In the genomic region with DNA sequence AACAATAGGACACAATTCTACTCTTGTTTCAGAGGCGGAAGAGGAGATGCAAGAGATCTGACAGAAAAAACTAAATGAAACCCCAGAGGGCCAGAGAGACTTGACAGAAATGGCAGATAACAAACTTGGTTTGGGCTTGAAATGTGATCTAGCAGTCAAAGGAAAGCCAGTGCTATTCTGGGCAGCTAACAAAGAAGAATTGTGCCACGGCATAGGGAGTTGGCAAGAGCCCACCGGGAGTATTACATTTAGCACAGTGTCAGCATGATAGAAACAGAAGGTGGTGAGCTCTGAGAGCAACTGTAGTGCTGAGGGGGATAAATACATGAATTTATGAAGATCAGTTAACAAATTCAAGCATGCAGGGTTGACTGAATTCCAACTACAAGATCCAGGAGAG, we compare ENCODE assay signal across 13 cellular contexts.
DNase-seq lines count a peak whose midpoint lies in the region; ATAC-seq and TF ChIP-seq lines count a peak whose summit lies in the region.
"Had no signal": no experiment of that assay in that cellular context is flagged by ENCODE, and none has a peak within 500 bp of the region (broad histone marks: within the 10 kb centered on the region; RNA-seq: fewer than 3 reads in every experiment).

No MANE protein-coding gene starts in this region.

- peak; percentile 54 for DNase-seq in NCI-H446 treated with DMSO at 0.1 percent for 48 hours (lab: John Stamatoyannopoulos, UW)
- no peak for DNase-seq in chondrocyte (ENCODE audit: low spot score)
- DNase-seq in hypothalamus (lab: John Stamatoyannopoulos, UW) = peak in 32 of 51 donors; percentile 7 to 65 (median 31)
- peak in 41 of 49 donors; percentile 3 to 76 (median 46) for DNase-seq in substantia nigra (lab: John Stamatoyannopoulos, UW)
- no peak for DNase-seq in neuronal stem cell (ENCODE audit: low spot score)
- no peak for DNase-seq in lower lobe of right lung
- DNase-seq: activated CD4-positive, CD25-positive, alpha-beta regulatory T cell treated with anti-CD3 and anti-CD28 coated beads, Interleukin-2, amount 50 U/mL, for 72 hours; activated T-cell treated with anti-CD3 and anti-CD28 coated beads, Interleukin-2, amount 50 U/mL, for 4 hours; brain microvascular endothelial cell; PC-3; T-cell had no signal

- H2AFZ ChIP-seq in neuronal stem cell (ENCODE audit: low read length) = no peak overlapping the region

- no peak overlapping the region for H3K18ac ChIP-seq in neuronal stem cell (ENCODE audit: low read length)

- no peak overlapping the region for H2BK15ac ChIP-seq in neuronal stem cell (ENCODE audit: low read length)

- H3K4me2 ChIP-seq in neuronal stem cell (ENCODE audit: insufficient read depth, low read length, poor library complexity, severe bottlenecking) = no peak overlapping the region

- H3K4me1 ChIP-seq in neuronal stem cell (ENCODE audit: control insufficient read depth in 2 of 2, insufficient read depth in 1 of 2, low read depth in 1 of 2, low read length in 2 of 2) (peaks cover 0 to 2% of the 10 kb centered on the region in 2 donors), lower lobe of right lung (no peaks in the 10 kb centered on the region)

- TF ChIP-seq CTCF in chondrocyte (IDR thresholded peaks at IDR 0.05) (no peak), lower lobe of right lung (IDR thresholded peaks at IDR 0.05) (no peak)

- no peak overlapping the region for H2BK5ac ChIP-seq in neuronal stem cell (ENCODE audit: low read length)

- H4K8ac ChIP-seq in neuronal stem cell (ENCODE audit: low read depth, low read length) = no peak overlapping the region

- H3K36me3 ChIP-seq in neuronal stem cell (replicated peaks in 1 of 2; ENCODE audit: control insufficient read depth in 2 of 2, insufficient read depth in 2 of 2, low read length in 2 of 2) (peaks cover 0 to 9% of the 10 kb centered on the region in 2 donors), lower lobe of right lung (no peaks in the 10 kb centered on the region)
- H3K36me3 ChIP-seq: brain microvascular endothelial cell had no signal

- no peak overlapping the region for H2BK120ac ChIP-seq in neuronal stem cell (ENCODE audit: low read depth, low read length)

- H3K9me3 ChIP-seq in neuronal stem cell (replicated peaks in 1 of 2; ENCODE audit: control insufficient read depth in 2 of 2, insufficient read depth in 1 of 2, low read depth in 1 of 2, low read length in 2 of 2) (no peaks in the 10 kb centered on the region), lower lobe of right lung (no peaks in the 10 kb centered on the region)

- no peak overlapping the region for H3K9ac ChIP-seq in neuronal stem cell (ENCODE audit: low read depth, low read length, poor library complexity)

- H4K91ac ChIP-seq in neuronal stem cell (ENCODE audit: low read depth, low read length, poor library complexity) = no peak overlapping the region

- H3K27me3 Mint-ChIP-seq in chondrocyte (ENCODE audit: low read depth) = no peaks in the 10 kb centered on the region
- H3K27me3 Mint-ChIP-seq: T-cell had no signal

- no peak overlapping the region for H3K4me3 Mint-ChIP-seq in chondrocyte (ENCODE audit: unreplicated experiment)
- H3K4me3 Mint-ChIP-seq: activated T-cell treated with anti-CD3 and anti-CD28 coated beads, Interleukin-2, amount 50 U/mL, for 4 hours; T-cell had no signal

- no peaks in the 10 kb centered on the region for H3K79me1 ChIP-seq in neuronal stem cell (ENCODE audit: low read depth, low read length)

- no peak overlapping the region for H2BK12ac ChIP-seq in neuronal stem cell (ENCODE audit: low read length)

- peak overlapping the region; percentile 37 for H3K27ac Mint-ChIP-seq in chondrocyte (ENCODE audit: unreplicated experiment)
- H3K27ac Mint-ChIP-seq: T-cell had no signal

- peaks cover 2% of the 10 kb centered on the region for H3K36me3 Mint-ChIP-seq in chondrocyte (ENCODE audit: low read depth)

- no peak overlapping the region for H3K4ac ChIP-seq in neuronal stem cell (ENCODE audit: low read length)

- H3K4me3 ChIP-seq in neuronal stem cell (ENCODE audit: low read length in 2 of 2) = no peak overlapping the region
- H3K4me3 ChIP-seq in lower lobe of right lung = no peak overlapping the region
- H3K4me3 ChIP-seq: K562 had no signal

- no CpG with 5 or more reads among the region's 3 CpGs for whole genome bisulfite sequencing in neuronal stem cell (ENCODE audit: extremely low coverage in 2 of 2, insufficient read length in 2 of 2, insufficient replicate concordance in 1 of 2), 2 donors

- H3K27me3 ChIP-seq in neuronal stem cell (ENCODE audit: control insufficient read depth in 3 of 3, insufficient read depth in 3 of 3, low read depth in 1 of 3, low read length in 3 of 3) = no peaks in the 10 kb centered on the region
- H3K27me3 ChIP-seq in lower lobe of right lung (ENCODE audit: low read depth) = no peaks in the 10 kb centered on the region
- H3K27me3 ChIP-seq: brain microvascular endothelial cell had no signal

- no peak overlapping the region for H2AK5ac ChIP-seq in neuronal stem cell (ENCODE audit: low read depth, low read length)

- no peaks in the 10 kb centered on the region for H3K9me3 Mint-ChIP-seq in chondrocyte (ENCODE audit: low read depth)
- H3K9me3 Mint-ChIP-seq: activated T-cell treated with anti-CD3 and anti-CD28 coated beads, Interleukin-2, amount 50 U/mL, for 4 hours; T-cell had no signal

- no peak overlapping the region for H3K14ac ChIP-seq in neuronal stem cell (ENCODE audit: low read length)

- H3K27ac ChIP-seq in substantia nigra (ENCODE audit: low read depth, low read length, poor library complexity, severe bottlenecking) (peak overlapping the region; percentile 69), neuronal stem cell (replicated peaks; ENCODE audit: low read length) (no peak overlapping the region), lower lobe of right lung (no peak overlapping the region)
- H3K27ac ChIP-seq: brain microvascular endothelial cell had no signal

- intact Hi-C loops in lower lobe of right lung (cut with DNase I) = no loop called here

- ATAC-seq in lower lobe of right lung (no peak), GM21786 (IDR thresholded peaks at IDR 0.05; ENCODE audit: unreplicated experiment) (no peak)
- ATAC-seq: activated T-cell treated with anti-CD3 and anti-CD28 coated beads, Interleukin-2, amount 50 U/mL, for 4 hours; K562; PC-3; T-cell had no signal

- H3K23ac ChIP-seq in neuronal stem cell (ENCODE audit: low read depth, low read length, poor library complexity) = no peak overlapping the region

- H3K4me1 Mint-ChIP-seq in chondrocyte (ENCODE audit: low read depth) = peaks cover 8% of the 10 kb centered on the region

Comparison
In these comparisons a context has a peak if more than half of its experiments do, and no peak if none do; other contexts are left out.
1. DNase-seq: peak in NCI-H446 treated with DMSO at 0.1 percent for 48 hours (single experiment), hypothalamus (32 of 51) and substantia nigra (41 of 49); none in chondrocyte (single experiment), neuronal stem cell (single experiment) and lower lobe of right lung (single experiment).